19 cellular contexts compared by ENCODE assay signal in genomic region chr3:28151207-28151550, GRCh38.
"Had no signal": no experiment of that assay in that cellular context is flagged by ENCODE, and none has a peak within 500 bp of the region (broad histone marks: within the 10 kb centered on the region; RNA-seq: fewer than 3 reads in every experiment).

No MANE protein-coding gene starts in this region.

- H3K4me1 Mint-ChIP-seq: neural progenitor cell had no signal

- ATAC-seq: body of pancreas; left lung; stimulated activated naive CD8-positive, alpha-beta T cell treated with anti-CD3 and anti-CD28 coated beads, Interleukin-15, Interleukin-2, amounts not matched to agents 100 U/mL and 50 U/mL, for 24 hours; T-helper 17 cell had no signal

- H3K4me3 Mint-ChIP-seq: activated CD4-positive, alpha-beta memory T cell treated with anti-CD3 and anti-CD28 coated beads for 36 hours; activated naive CD4-positive, alpha-beta T cell treated with anti-CD3 and anti-CD28 coated beads, Interleukin-2, amount 10 ng/mL, durations not matched to agents 7 days and 5 days; neural progenitor cell; T-helper 17 cell had no signal

- H3K4me2 ChIP-seq: neural progenitor cell had no signal

- H3K36me3 ChIP-seq: cardiac muscle cell, left lung, neural progenitor cell, tibial nerve, uterus had no signal

- DNase-seq: activated CD4-positive, alpha-beta T cell treated with anti-CD3 and anti-CD28 coated beads for 48 hours; activated naive CD4-positive, alpha-beta T cell treated with anti-CD3 and anti-CD28 coated beads, Interleukin-2, amount 10 ng/mL, durations not matched to agents 7 days and 5 days; activated T-cell treated with anti-CD3 and anti-CD28 coated beads, Interleukin-2, amount 50 U/mL, for 48 hours; body of pancreas; foreskin fibroblast; left lung; mesendoderm; posterior cingulate gyrus; stimulated activated naive CD8-positive, alpha-beta T cell treated with anti-CD3 and anti-CD28 coated beads, Interleukin-15, Interleukin-2, amounts not matched to agents 100 U/mL and 50 U/mL, for 24 hours; SW 1271; T-helper 17 cell; uterus had no signal

- H3K27ac Mint-ChIP-seq: activated CD4-positive, alpha-beta memory T cell treated with anti-CD3 and anti-CD28 coated beads for 36 hours; neural progenitor cell had no signal

- H3K27me3 ChIP-seq: body of pancreas, cardiac muscle cell, hepatocyte, left lung, neural progenitor cell, tibial nerve, uterus had no signal

- H3K4me1 ChIP-seq: neural progenitor cell, uterus had no signal

- H3K4me3 ChIP-seq: body of pancreas, cardiac muscle cell, hepatocyte, left lung, mucosa of descending colon, neural progenitor cell, tibial nerve, uterus had no signal

- H3K27me3 Mint-ChIP-seq: activated naive CD4-positive, alpha-beta T cell treated with anti-CD3 and anti-CD28 coated beads, Interleukin-2, amount 10 ng/mL, durations not matched to agents 7 days and 5 days; T-helper 17 cell had no signal

- H3K9me3 ChIP-seq: body of pancreas, uterus had no signal

- H3K27ac ChIP-seq: body of pancreas, cardiac muscle cell, hepatocyte, neural progenitor cell had no signal

- H3K79me2 ChIP-seq: hepatocyte had no signal

- H3K9ac ChIP-seq: neural progenitor cell had no signal

- H2AFZ ChIP-seq: hepatocyte, neural progenitor cell had no signal

- H3K36me3 Mint-ChIP-seq: activated naive CD4-positive, alpha-beta T cell treated with anti-CD3 and anti-CD28 coated beads, Interleukin-2, amount 10 ng/mL, durations not matched to agents 7 days and 5 days; immature natural killer cell; neural progenitor cell had no signal
